Comparison of ENCODE assay signal across 14 cellular contexts in genomic region chr5:56684159-56684558, GRCh38.
"Had no signal": no experiment of that assay in that cellular context is flagged by ENCODE, and none has a peak within 500 bp of the region (broad histone marks: within the 10 kb centered on the region; RNA-seq: fewer than 3 reads in every experiment).

No MANE protein-coding gene starts in this region.

- ATAC-seq: activated naive CD8-positive, alpha-beta T cell treated with anti-CD3 and anti-CD28 coated beads, Interleukin-2, amount 50 U/mL, for 24 hours; activated T-cell treated with anti-CD3 and anti-CD28 coated beads, Interleukin-2, amount 50 U/mL, for 72 hours; foreskin keratinocyte; left lung; stimulated activated naive CD8-positive, alpha-beta T cell treated with anti-CD3 and anti-CD28 coated beads, Interleukin-15, Interleukin-2, amounts not matched to agents 100 U/mL and 50 U/mL, for 24 hours had no signal

- H3K4me3 Mint-ChIP-seq: activated CD4-positive, alpha-beta memory T cell treated with anti-CD3 and anti-CD28 coated beads for 36 hours; activated naive CD8-positive, alpha-beta T cell treated with anti-CD3 and anti-CD28 coated beads, Interleukin-2, amount 50 U/mL, for 24 hours; activated T-cell treated with anti-CD3 and anti-CD28 coated beads, Interleukin-2, amount 50 U/mL, for 72 hours had no signal

- H3K27ac ChIP-seq: ascending aorta, dorsolateral prefrontal cortex, foreskin keratinocyte, left lung, sigmoid colon, vagina had no signal

- H3K36me3 ChIP-seq: ascending aorta, left lung, sigmoid colon, vagina had no signal

- H3K4me1 ChIP-seq: ascending aorta, foreskin keratinocyte, sigmoid colon, vagina had no signal

- H3K4me3 ChIP-seq: ascending aorta, dorsolateral prefrontal cortex, left lung, sigmoid colon, vagina had no signal

- H3K36me3 Mint-ChIP-seq: activated CD4-positive, alpha-beta memory T cell treated with anti-CD3 and anti-CD28 coated beads for 36 hours had no signal

- H3K9me3 ChIP-seq: ascending aorta, left lung, sigmoid colon, vagina had no signal

- H3K27me3 Mint-ChIP-seq: activated CD4-positive, alpha-beta memory T cell treated with anti-CD3 and anti-CD28 coated beads for 36 hours; activated naive CD8-positive, alpha-beta T cell treated with anti-CD3 and anti-CD28 coated beads, Interleukin-2, amount 50 U/mL, for 24 hours had no signal

- DNase-seq: activated CD4-positive, alpha-beta memory T cell treated with anti-CD3 and anti-CD28 coated beads for 36 hours; activated CD4-positive, CD25-positive, alpha-beta regulatory T cell treated with anti-CD3 and anti-CD28 coated beads, Interleukin-2, amount 50 U/mL, for 72 hours; activated naive CD4-positive, alpha-beta T cell; activated naive CD8-positive, alpha-beta T cell treated with anti-CD3 and anti-CD28 coated beads, Interleukin-2, amount 50 U/mL, for 24 hours; activated T-cell treated with anti-CD3 and anti-CD28 coated beads, Interleukin-2, amount 50 U/mL, for 72 hours; dorsolateral prefrontal cortex; foreskin keratinocyte; head of caudate nucleus; left lung; sigmoid colon; stimulated activated CD4-positive, alpha-beta T cell treated with anti-CD3 and anti-CD28 coated beads, Interleukin-2, amount 100 ng/mL, for 24 hours; stimulated activated naive CD8-positive, alpha-beta T cell treated with anti-CD3 and anti-CD28 coated beads, Interleukin-15, Interleukin-2, amounts not matched to agents 100 U/mL and 50 U/mL, for 24 hours had no signal

- H3K27ac Mint-ChIP-seq: activated CD4-positive, alpha-beta memory T cell treated with anti-CD3 and anti-CD28 coated beads for 36 hours; activated naive CD8-positive, alpha-beta T cell treated with anti-CD3 and anti-CD28 coated beads, Interleukin-2, amount 50 U/mL, for 24 hours; activated T-cell treated with anti-CD3 and anti-CD28 coated beads, Interleukin-2, amount 50 U/mL, for 72 hours had no signal

- H3K9me3 Mint-ChIP-seq: activated CD4-positive, alpha-beta memory T cell treated with anti-CD3 and anti-CD28 coated beads for 36 hours; activated naive CD8-positive, alpha-beta T cell treated with anti-CD3 and anti-CD28 coated beads, Interleukin-2, amount 50 U/mL, for 24 hours; activated T-cell treated with anti-CD3 and anti-CD28 coated beads, Interleukin-2, amount 50 U/mL, for 72 hours had no signal

- H3K27me3 ChIP-seq: ascending aorta, foreskin keratinocyte, left lung, sigmoid colon, vagina had no signal
